In genomic region chr4:76011700-76012387, GRCh38 we compare ENCODE assay signal across 8 cellular contexts. TPM values are rescaled to one million over a fixed set of nuclear protein-coding genes. Genes with fewer than 3 reads are reported as not detected.
DNase-seq lines count a peak whose midpoint lies in the region; ATAC-seq and TF ChIP-seq lines count a peak whose summit lies in the region.

No MANE protein-coding gene starts in this region.

- H3K36me3 ChIP-seq in MG63, result no peaks in the 10 kb centered on the region
- H3K36me3 ChIP-seq in rectal smooth muscle tissue (ENCODE audit: control insufficient read depth, insufficient read depth, low read length), result no peaks in the 10 kb centered on the region

- H3K27ac Mint-ChIP-seq in naive thymus-derived CD8-positive, alpha-beta T cell, result no peak overlapping the region

- TF ChIP-seq CTCF in fibroblast of mammary gland (conservative IDR thresholded peaks at IDR 0.05; ENCODE audit: control insufficient read depth, insufficient read depth, low read depth, low read length), result no peak

- H3K4me3 ChIP-seq in MG63, result no peak overlapping the region
- no peak overlapping the region for H3K4me3 ChIP-seq in fibroblast of mammary gland (ENCODE audit: control insufficient read depth, low read depth, low read length)
- peak overlapping the region; percentile 26 for H3K4me3 ChIP-seq in rectal smooth muscle tissue (ENCODE audit: low read length)

- DNase-seq in ELF-1 (ENCODE audit: low read depth, low spot score) (peak; percentile 46), MG63 (peak; percentile 53), fibroblast of mammary gland (ENCODE audit: low read depth) (peak; percentile 86), AML-193 (lab: John Stamatoyannopoulos, UW) (no peak), SW480 (ENCODE audit: low spot score) (no peak)
- DNase-seq in naive thymus-derived CD8-positive, alpha-beta T cell, result no peak

- no peak overlapping the region for H3K9ac ChIP-seq in rectal smooth muscle tissue (ENCODE audit: low read length)

- H3K9me3 Mint-ChIP-seq in naive thymus-derived CD8-positive, alpha-beta T cell, result no peaks in the 10 kb centered on the region

- H3K27me3 ChIP-seq in MG63, result no peaks in the 10 kb centered on the region
- H3K27me3 ChIP-seq in rectal smooth muscle tissue (ENCODE audit: control insufficient read depth, insufficient read depth, low read length), result no peaks in the 10 kb centered on the region

- peaks cover 2 to 13% (median 5%) of the 10 kb centered on the region in 5 donors for H3K27me3 Mint-ChIP-seq in naive thymus-derived CD8-positive, alpha-beta T cell

- no peaks in the 10 kb centered on the region for H3K9me3 ChIP-seq in MG63

- H3K27ac ChIP-seq in rectal smooth muscle tissue (ENCODE audit: low read depth, low read length), result peak overlapping the region; percentile 57

- POLR2A ChIA-PET in naive thymus-derived CD8-positive, alpha-beta T cell (lab: Charles Lee), result no interaction called here

- H3K4me3 Mint-ChIP-seq in naive thymus-derived CD8-positive, alpha-beta T cell, result no peak overlapping the region

- peak; percentile 76 for ATAC-seq in GM21576 (IDR thresholded peaks at IDR 0.05; ENCODE audit: unreplicated experiment)
- no peak for ATAC-seq in naive thymus-derived CD8-positive, alpha-beta T cell

- peaks cover 8% of the 10 kb centered on the region for H3K4me1 ChIP-seq in rectal smooth muscle tissue (ENCODE audit: control insufficient read depth, insufficient read depth, low read length)

- H3K36me3 Mint-ChIP-seq in naive thymus-derived CD8-positive, alpha-beta T cell, result no peaks in the 10 kb centered on the region

- H3K4me1 Mint-ChIP-seq in naive thymus-derived CD8-positive, alpha-beta T cell, result no peaks in the 10 kb centered on the region

RNA-seq across cellular contexts. Expression of gene CXCL9, which starts 4.5 kb away (rescaled TPM):
- not detected in 2 replicates for total RNA-seq in MG63 (2014; rRNA removed; shearing (Covaris generic); ENCODE audit: low replicate concordance)
- not detected for total RNA-seq in naive thymus-derived CD8-positive, alpha-beta T cell
- polyA plus RNA-seq in naive thymus-derived CD8-positive, alpha-beta T cell, result not detected

RNA-seq across cellular contexts. Expression of gene CXCL10, which starts 11.5 kb away (rescaled TPM):
- total RNA-seq in MG63 (2014; rRNA removed; shearing (Covaris generic); ENCODE audit: low replicate concordance), result 0.40 and 4.1 TPM in 2 replicates
- total RNA-seq in naive thymus-derived CD8-positive, alpha-beta T cell, result not detected
- not detected for polyA plus RNA-seq in naive thymus-derived CD8-positive, alpha-beta T cell

RNA-seq across cellular contexts. Expression of gene SDAD1, which starts 21.1 kb away (rescaled TPM):
- 17.2 and 22.7 TPM in 2 replicates for total RNA-seq in MG63 (2014; rRNA removed; shearing (Covaris generic); ENCODE audit: low replicate concordance)
- total RNA-seq in naive thymus-derived CD8-positive, alpha-beta T cell, result 10 to 100 TPM; 55.5 to 66.0 TPM
- 10 to 100 TPM; 71.7 to 91.9 (median 78.3) TPM for polyA plus RNA-seq in naive thymus-derived CD8-positive, alpha-beta T cell

RNA-seq across cellular contexts. Expression of gene CXCL11, which starts 24.0 kb away (rescaled TPM):
- 0.66 and 1.3 TPM in 2 replicates for total RNA-seq in MG63 (2014; rRNA removed; shearing (Covaris generic); ENCODE audit: low replicate concordance)
- total RNA-seq in naive thymus-derived CD8-positive, alpha-beta T cell, result not detected
- not detected for polyA plus RNA-seq in naive thymus-derived CD8-positive, alpha-beta T cell

Comparison
In these comparisons a context has a peak if more than half of its experiments do, and no peak if none do; other contexts are left out.
1. DNase-seq: peak in ELF-1 (single experiment), MG63 (single experiment) and fibroblast of mammary gland (single experiment); none in naive thymus-derived CD8-positive, alpha-beta T cell (0 of 10), AML-193 (0 of 2) and SW480 (single experiment).